Comparison of ENCODE assay signal across 8 cellular contexts in the genomic region with DNA sequence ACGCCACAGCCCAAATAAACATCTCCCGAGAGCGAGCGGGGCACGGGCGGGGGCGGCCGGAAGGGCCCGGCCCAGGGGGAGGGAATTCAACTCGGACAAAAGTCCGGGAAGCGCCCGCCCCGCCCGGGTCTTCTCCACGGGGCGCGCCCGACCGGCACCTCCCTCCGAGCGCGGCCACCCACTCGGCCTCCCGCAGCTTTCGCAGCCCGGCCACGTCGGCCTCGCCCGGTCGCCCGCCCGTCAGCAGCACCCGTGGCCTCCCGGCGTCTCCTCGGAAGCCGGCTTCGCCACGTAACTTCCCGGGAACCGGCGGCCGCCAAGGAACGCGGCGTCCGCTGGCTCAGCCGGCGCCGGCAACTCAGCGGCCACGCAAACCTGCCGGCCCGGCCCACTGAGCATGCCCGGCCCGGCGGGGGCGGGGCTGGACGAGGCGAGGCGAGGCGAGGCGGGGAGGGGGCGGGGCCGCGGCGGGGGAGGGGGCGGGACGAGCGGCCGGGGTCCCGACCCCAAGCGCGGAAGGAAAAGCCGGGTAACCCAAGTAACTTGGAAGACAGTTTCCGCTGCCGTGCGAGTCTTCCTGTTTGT. TPM values are rescaled to one million over a fixed set of nuclear protein-coding genes. Genes with fewer than 3 reads are reported as not detected.
DNase-seq lines count a peak whose midpoint lies in the region; ATAC-seq and TF ChIP-seq lines count a peak whose summit lies in the region.

A gene (minus strand): TSS at position 369 of the 585 bp plus-strand sequence. CDS start 440 bp downstream, outside the sequence.

- H3K79me2 ChIP-seq in PC-3 (ENCODE audit: low read length) (peaks cover 43% of the 10 kb centered on the region), smooth muscle cell (ENCODE audit: low read depth) (peaks cover 41% of the 10 kb centered on the region)

- BruUV-seq in PC-3 (replicated peaks; lab: Mats Ljungman, UMichigan): no TSS peak

- peak; percentile 39 for DNase-seq in AG09319 (ENCODE audit: extremely low read depth, low read depth)
- DNase-seq in HAP-1 (ENCODE audit: low spot score in 2 of 2): peak; percentile 71 to 85
- peak; percentile 87 for DNase-seq in PC-3
- peak; percentile 83 for DNase-seq in dermis blood vessel endothelial cell
- peak; percentile 88 for DNase-seq in kidney tubule cell (ENCODE audit: low spot score)
- peak; percentile 80 for DNase-seq in smooth muscle cell (lab: John Stamatoyannopoulos, UW; ENCODE audit: unreplicated experiment)
- no peak for DNase-seq in NK-92 treated with Interleukin-12 subunit alpha and Interleukin-12 subunit beta, amount 100 ng/mL, for 24 hours (lab: John Stamatoyannopoulos, UW)

- peak within 1 kb of the TSS; percentile 93 for H3K9ac ChIP-seq in PC-3 (ENCODE audit: low read length)
- H3K9ac ChIP-seq in smooth muscle cell (ENCODE audit: low read depth): peak within 1 kb of the TSS; percentile 97

- ATAC-seq in PC-3: peak; percentile 77
- ATAC-seq in HG03521 (IDR thresholded peaks at IDR 0.05; ENCODE audit: unreplicated experiment): no peak

- CTCF ChIA-PET in PC-3 (lab: Charles Lee): interaction anchor here (1.2 kb wide), 1 partner anchor 104 kb away, joined by 5 read pairs; no protein-coding TSS in a partner anchor

- H3K4me2 ChIP-seq in PC-3 (ENCODE audit: low read length): peak within 1 kb of the TSS; percentile 99
- peak within 1 kb of the TSS; percentile 92 for H3K4me2 ChIP-seq in smooth muscle cell

- H3K4me3 ChIP-seq in HAP-1 (peak within 1 kb of the TSS; percentile 70), PC-3 (ENCODE audit: low read length) (peak within 1 kb of the TSS; percentile 95), smooth muscle cell (peak within 1 kb of the TSS; percentile 86)

- H3K36me3 ChIP-seq in HAP-1 (replicated peaks) (no peaks in the 10 kb centered on the region), PC-3 (ENCODE audit: low read depth, low read length) (no peaks in the 10 kb centered on the region), smooth muscle cell (ENCODE audit: low read depth) (no peaks in the 10 kb centered on the region)

- H3F3A ChIP-seq in PC-3 (ENCODE audit: low read length, unreplicated experiment) (no peaks in the 10 kb centered on the region), smooth muscle cell (ENCODE audit: low read depth) (peaks cover 6% of the 10 kb centered on the region)

- in situ Hi-C loops in HAP-1 (cut with MboI; ENCODE audit: low sequenced_read_pairs): no loop called here

- H3K9me2 ChIP-seq in PC-3 (replicated peaks; ENCODE audit: low read length): no peaks in the 10 kb centered on the region

- H3K27me3 ChIP-seq in HAP-1 (ENCODE audit: low read depth) (no peaks in the 10 kb centered on the region), PC-3 (ENCODE audit: low read length) (no peaks in the 10 kb centered on the region), smooth muscle cell (ENCODE audit: low read depth) (no peaks in the 10 kb centered on the region)

- POLR2A ChIA-PET in PC-3 (lab: Charles Lee; ENCODE audit: unreplicated experiment): interaction anchor here (0.6 to 1.0 kb wide), 4 partner anchors 37 to 104 kb away, joined by 3 to 6 read pairs (median 4); no protein-coding TSS in a partner anchor

- TF ChIP-seq CTCF in AG09319 (IDR thresholded peaks at IDR 0.05; ENCODE audit: low read depth, low read length) (no peak), PC-3 (conservative IDR thresholded peaks at IDR 0.05; ENCODE audit: low read depth, low read length) (no peak), smooth muscle cell (IDR thresholded peaks at IDR 0.05; ENCODE audit: borderline replicate concordance, insufficient read depth, poor library complexity, severe bottlenecking) (no peak)

- WGBS in smooth muscle cell (ENCODE audit: low lambda C conversion rate): under 1% methylated on average over 26 of the region's 80 CpGs

- H3K4me1 ChIP-seq in HAP-1 (peaks cover 17% of the 10 kb centered on the region), PC-3 (ENCODE audit: insufficient read depth, low read length) (peaks cover 33% of the 10 kb centered on the region), smooth muscle cell (ENCODE audit: low read depth) (peaks cover 26% of the 10 kb centered on the region)

- H3K9me3 ChIP-seq in HAP-1 (no peaks in the 10 kb centered on the region), PC-3 (ENCODE audit: low read length) (no peaks in the 10 kb centered on the region), smooth muscle cell (replicated peaks; ENCODE audit: low read depth) (no peaks in the 10 kb centered on the region)

- H4K20me1 ChIP-seq in PC-3 (ENCODE audit: low read length) (peaks cover 32% of the 10 kb centered on the region), smooth muscle cell (ENCODE audit: low read depth) (peaks cover 41% of the 10 kb centered on the region)

- H2AFZ ChIP-seq in PC-3 (ENCODE audit: low read length) (peak within 1 kb of the TSS; percentile 99), smooth muscle cell (ENCODE audit: low read depth) (peak within 1 kb of the TSS; percentile 61)

- peak within 1 kb of the TSS; percentile 88 for H3K27ac ChIP-seq in PC-3 (ENCODE audit: low read length)
- H3K27ac ChIP-seq in smooth muscle cell (ENCODE audit: low read depth): peak within 1 kb of the TSS; percentile 94

- intact Hi-C loops in PC-3 (cut with micrococcal nuclease): no loop called here

RNA-seq across cellular contexts. Expression of the gene that starts here (rescaled TPM):
- total RNA-seq in PC-3 (2014; rRNA removed) (67.0 and 102 TPM in 2 replicates), dermis blood vessel endothelial cell (122 and 184 TPM in 2 replicates), smooth muscle cell (73.1 and 89.6 TPM in 2 replicates)
- 28.4 and 48.0 TPM in 2 replicates for polyA plus RNA-seq in smooth muscle cell
